11 cellular contexts compared by ENCODE assay signal in genomic region chr9:34627716-34628655, GRCh38. TPM values are rescaled to one million over a fixed set of nuclear protein-coding genes. Genes with fewer than 3 reads are reported as not detected.
DNase-seq lines count a peak whose midpoint lies in the region; ATAC-seq and TF ChIP-seq lines count a peak whose summit lies in the region.
"Had no signal": no experiment of that assay in that cellular context is flagged by ENCODE, and none has a peak within 500 bp of the region (broad histone marks: within the 10 kb centered on the region; RNA-seq: fewer than 3 reads in every experiment).

No MANE protein-coding gene starts in this region.

- no peaks in the 10 kb centered on the region for H3K36me3 Mint-ChIP-seq in activated CD4-positive, alpha-beta memory T cell treated with anti-CD3 and anti-CD28 coated beads for 36 hours

- intact Hi-C loops in activated CD4-positive, alpha-beta memory T cell treated with anti-CD3 and anti-CD28 coated beads for 36 hours (cut with micrococcal nuclease), result no loop called here
- intact Hi-C loops in right cardiac atrium (cut with DNase I), result no loop called here
- intact Hi-C loops in gastrocnemius medialis (cut with DNase I; ENCODE audit: low total_unique reads), result no loop called here

- POLR2A ChIA-PET in activated CD4-positive, alpha-beta memory T cell treated with anti-CD3 and anti-CD28 coated beads for 36 hours (lab: Charles Lee), result no interaction called here

- H3K4me3 ChIP-seq in right cardiac atrium (ENCODE audit: low read length) (peak overlapping the region; percentile 57), gastrocnemius medialis (peak overlapping the region; percentile 37 to 58 (median 48))

- ATAC-seq in right cardiac atrium, result no peak
- ATAC-seq in gastrocnemius medialis, result no peak
- no peak for ATAC-seq in GM21526 (IDR thresholded peaks at IDR 0.05; ENCODE audit: low FRiP score, unreplicated experiment)

- H3K27ac ChIP-seq in right cardiac atrium (ENCODE audit: low read length) (no peak overlapping the region), gastrocnemius medialis (no peak overlapping the region)
- H3K27ac ChIP-seq: 22Rv1, foreskin keratinocyte, KMS-11 had no signal

- H3K4me3 Mint-ChIP-seq in activated CD4-positive, alpha-beta memory T cell treated with anti-CD3 and anti-CD28 coated beads for 36 hours, result peak overlapping the region; percentile 60

- H3K27me3 Mint-ChIP-seq in activated CD4-positive, alpha-beta memory T cell treated with anti-CD3 and anti-CD28 coated beads for 36 hours, result peaks cover 50% of the 10 kb centered on the region

- DNase-seq in DMS53 (lab: John Stamatoyannopoulos, UW) (peak; percentile 6), DMS53 treated with DMSO at 0.1 percent for 48 hours (lab: John Stamatoyannopoulos, UW; ENCODE audit: unreplicated experiment) (no peak), right cardiac atrium (no peak), gastrocnemius medialis (no peak), amygdala (lab: John Stamatoyannopoulos, UW) (no peak), NCI-H345 (lab: John Stamatoyannopoulos, UW) (no peak)
- DNase-seq in activated CD4-positive, alpha-beta memory T cell treated with anti-CD3 and anti-CD28 coated beads for 36 hours, result no peak
- DNase-seq: foreskin keratinocyte had no signal

- CTCF ChIA-PET in activated CD4-positive, alpha-beta memory T cell treated with anti-CD3 and anti-CD28 coated beads for 36 hours (lab: Charles Lee), result interaction anchor here (1.0 to 2.2 kb wide), 3 partner anchors 12 to 75 kb away, joined by 3 to 6 read pairs (median 3); no protein-coding TSS in a partner anchor

- in situ Hi-C loops in gastrocnemius medialis (cut with MboI; ENCODE audit: low sequenced_read_pairs in 4 of 4), result no loop called here

- 38% methylated on average over 20 of the region's 20 CpGs for WGBS in right cardiac atrium

- TF ChIP-seq POLR2A in gastrocnemius medialis (IDR thresholded peaks at IDR 0.05), result no peak

- peaks cover 17% of the 10 kb centered on the region for H3K4me1 Mint-ChIP-seq in activated CD4-positive, alpha-beta memory T cell treated with anti-CD3 and anti-CD28 coated beads for 36 hours (ENCODE audit: low read depth)

- no peaks in the 10 kb centered on the region for H3K9me3 Mint-ChIP-seq in activated CD4-positive, alpha-beta memory T cell treated with anti-CD3 and anti-CD28 coated beads for 36 hours

- H3K4me1 ChIP-seq in right cardiac atrium (ENCODE audit: control insufficient read depth, insufficient read depth, low read length) (no peaks in the 10 kb centered on the region), gastrocnemius medialis (peaks cover 0 to 13% of the 10 kb centered on the region in 2 donors)
- H3K4me1 ChIP-seq: foreskin keratinocyte had no signal

- H3K9me3 ChIP-seq in right cardiac atrium (ENCODE audit: control insufficient read depth, low read length) (no peaks in the 10 kb centered on the region), gastrocnemius medialis (no peaks in the 10 kb centered on the region)

- no peak for TF ChIP-seq CTCF in gastrocnemius medialis (IDR thresholded peaks at IDR 0.05 in 4 of 5, conservative IDR thresholded peaks at IDR 0.05 in 1 of 5)

- H3K27ac Mint-ChIP-seq in activated CD4-positive, alpha-beta memory T cell treated with anti-CD3 and anti-CD28 coated beads for 36 hours, result no peak overlapping the region

- no peaks in the 10 kb centered on the region for H3K36me3 ChIP-seq in gastrocnemius medialis

- H3K27me3 ChIP-seq in right cardiac atrium (ENCODE audit: control insufficient read depth, insufficient read depth) (no peaks in the 10 kb centered on the region), gastrocnemius medialis (peaks cover 58 to 66% (median 66%) of the 10 kb centered on the region in 3 donors)

RNA-seq across cellular contexts. Expression of gene ARID3C, which starts 0.9 kb away (rescaled TPM):
- under 1 TPM; 0.14 to 0.17 TPM for total RNA-seq in activated CD4-positive, alpha-beta memory T cell treated with anti-CD3 and anti-CD28 coated beads for 36 hours
- not detected for total RNA-seq in right cardiac atrium
- polyA plus RNA-seq in right cardiac atrium, result not detected
- total RNA-seq in gastrocnemius medialis, result not detected

RNA-seq across cellular contexts. Expression of gene DCTN3, which starts 7.7 kb away (rescaled TPM):
- total RNA-seq in activated CD4-positive, alpha-beta memory T cell treated with anti-CD3 and anti-CD28 coated beads for 36 hours, result 10 to 100 TPM; 85.3 to 87.3 TPM
- total RNA-seq in right cardiac atrium (100 to 1,000 TPM in 3 of 4 donors, 10 to 100 TPM in 1; 99.3 to 128 (median 117) TPM), gastrocnemius medialis (100 to 1,000 TPM in 2 of 4 donors, 10 to 100 TPM in 2; 62.8 to 174 (median 105) TPM)
- 113 TPM for polyA plus RNA-seq in right cardiac atrium

RNA-seq across cellular contexts. Expression of gene SIGMAR1, which starts 9.6 kb away (rescaled TPM):
- total RNA-seq in activated CD4-positive, alpha-beta memory T cell treated with anti-CD3 and anti-CD28 coated beads for 36 hours, result 10 to 100 TPM; 65.9 to 67.6 TPM
- total RNA-seq in right cardiac atrium (10 to 100 TPM; 28.6 to 37.2 (median 35.5) TPM), gastrocnemius medialis (10 to 100 TPM; 18.9 to 35.7 (median 27.4) TPM)
- 36.0 TPM for polyA plus RNA-seq in right cardiac atrium

RNA-seq across cellular contexts. Expression of gene RPP25L, which starts 16.1 kb away (rescaled TPM):
- 10 to 100 TPM; 29.3 to 31.1 TPM for total RNA-seq in activated CD4-positive, alpha-beta memory T cell treated with anti-CD3 and anti-CD28 coated beads for 36 hours
- total RNA-seq in right cardiac atrium (10 to 100 TPM; 17.8 to 34.5 (median 31.3) TPM), gastrocnemius medialis (100 to 1,000 TPM in 2 of 4 donors, 10 to 100 TPM in 2; 53.7 to 138 (median 97.2) TPM)
- 49.0 TPM for polyA plus RNA-seq in right cardiac atrium

RNA-seq across cellular contexts. Expression of gene GALT, which starts 18.5 kb away (rescaled TPM):
- 10 to 100 TPM; 56.0 to 59.2 TPM for total RNA-seq in activated CD4-positive, alpha-beta memory T cell treated with anti-CD3 and anti-CD28 coated beads for 36 hours
- total RNA-seq in right cardiac atrium, result 10 to 100 TPM; 37.3 to 71.2 (median 66.3) TPM
- polyA plus RNA-seq in right cardiac atrium, result 57.1 TPM
- 10 to 100 TPM in 3 of 4 donors, 1 to 10 TPM in 1; 8.1 to 23.6 (median 20.0) TPM for total RNA-seq in gastrocnemius medialis
